18 cellular contexts compared by ENCODE assay signal in the genomic region with DNA sequence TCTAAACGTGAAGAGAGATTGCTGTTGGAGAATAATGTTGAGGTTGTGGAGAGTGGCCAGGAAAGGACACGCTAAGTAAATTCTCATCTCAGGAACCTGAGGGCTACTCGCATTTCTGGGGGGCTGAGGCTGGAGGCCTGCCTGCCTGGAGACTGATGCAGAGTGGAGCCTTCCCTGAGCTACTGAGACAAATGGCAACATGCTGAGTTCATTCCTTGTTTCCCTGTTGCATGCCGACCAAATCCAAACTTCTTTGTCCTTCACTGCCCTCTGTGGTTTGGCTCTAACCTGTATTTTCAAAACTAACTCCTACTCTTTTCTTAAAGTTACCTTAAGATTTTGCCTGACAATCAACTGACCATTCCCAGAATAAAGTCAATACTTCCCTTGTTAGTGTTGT.
DNase-seq lines count a peak whose midpoint lies in the region; ATAC-seq and TF ChIP-seq lines count a peak whose summit lies in the region.
"Had no signal": no experiment of that assay in that cellular context is flagged by ENCODE, and none has a peak within 500 bp of the region (broad histone marks: within the 10 kb centered on the region; RNA-seq: fewer than 3 reads in every experiment).

No MANE protein-coding gene starts in this region.

- H2BK120ac ChIP-seq in mesendoderm (ENCODE audit: low read depth, low read length) = no peak overlapping the region

- H3K27ac Mint-ChIP-seq in endodermal cell = no peak overlapping the region
- no peak overlapping the region for H3K27ac Mint-ChIP-seq in naive thymus-derived CD8-positive, alpha-beta T cell
- H3K27ac Mint-ChIP-seq: CD8-positive, alpha-beta memory T cell had no signal

- no peak overlapping the region for H3K4ac ChIP-seq in mesendoderm (ENCODE audit: low read depth, low read length)

- H3K4me1 ChIP-seq in PC-9 (replicated peaks; ENCODE audit: insufficient read depth) (no peaks in the 10 kb centered on the region), endodermal cell (ENCODE audit: control insufficient read depth, insufficient read depth, low read length) (no peaks in the 10 kb centered on the region), mesendoderm (ENCODE audit: control insufficient read depth, low read depth, low read length) (peaks cover 2% of the 10 kb centered on the region)
- H3K4me1 ChIP-seq: BLaER1, Caco-2 had no signal

- POLR2A ChIA-PET in PC-9 (lab: Charles Lee; ENCODE audit: unreplicated experiment) = no interaction called here
- POLR2A ChIA-PET in naive thymus-derived CD8-positive, alpha-beta T cell (lab: Charles Lee) = no interaction called here

- H3K36me3 ChIP-seq in H7 (replicated peaks; ENCODE audit: control insufficient read depth, insufficient read depth, low read length) (no peaks in the 10 kb centered on the region), PC-9 (ENCODE audit: low read depth) (no peaks in the 10 kb centered on the region), endodermal cell (ENCODE audit: control insufficient read depth, insufficient read depth, low read length) (no peaks in the 10 kb centered on the region), mesendoderm (ENCODE audit: control insufficient read depth, insufficient read depth, low read length) (no peaks in the 10 kb centered on the region)
- H3K36me3 ChIP-seq: BLaER1 had no signal

- no peak overlapping the region for H2BK15ac ChIP-seq in mesendoderm (replicated peaks; ENCODE audit: low read depth)

- peaks cover 14% of the 10 kb centered on the region for H3K4me1 Mint-ChIP-seq in endodermal cell
- no peaks in the 10 kb centered on the region for H3K4me1 Mint-ChIP-seq in naive thymus-derived CD8-positive, alpha-beta T cell
- H3K4me1 Mint-ChIP-seq: CD8-positive, alpha-beta memory T cell had no signal

- no peak overlapping the region for H4K8ac ChIP-seq in mesendoderm (ENCODE audit: low read depth, low read length)

- H3K9ac ChIP-seq in endodermal cell (ENCODE audit: extremely low read depth, low read length, poor library complexity, severe bottlenecking) (no peak overlapping the region), mesendoderm (ENCODE audit: low read length) (no peak overlapping the region)
- H3K9ac ChIP-seq: BLaER1 had no signal

- DNase-seq in H7 = peak; percentile 4
- DNase-seq in PC-9 = no peak
- peak; percentile 66 for DNase-seq in endodermal cell
- peak; percentile 73 for DNase-seq in mesendoderm
- DNase-seq in naive thymus-derived CD8-positive, alpha-beta T cell = no peak
- DNase-seq in dermis blood vessel endothelial cell = no peak
- DNase-seq: 8988T; AML-193; Caco-2; CD8-positive, alpha-beta memory T cell; DMS53; GF-D8; IMR-90 had no signal

- no peak overlapping the region for H3K4me3 Mint-ChIP-seq in endodermal cell
- no peak overlapping the region for H3K4me3 Mint-ChIP-seq in naive thymus-derived CD8-positive, alpha-beta T cell
- H3K4me3 Mint-ChIP-seq: CD8-positive, alpha-beta memory T cell had no signal

- CTCF ChIA-PET in PC-9 (lab: Charles Lee) = no interaction called here

- peaks cover 17% of the 10 kb centered on the region for H3K27me3 Mint-ChIP-seq in endodermal cell (ENCODE audit: insufficient read depth)
- H3K27me3 Mint-ChIP-seq in naive thymus-derived CD8-positive, alpha-beta T cell = peaks cover 0 to 2% (median 0%) of the 10 kb centered on the region in 5 donors
- H3K27me3 Mint-ChIP-seq: CD8-positive, alpha-beta memory T cell had no signal

- H3K18ac ChIP-seq in mesendoderm (ENCODE audit: low read length) = no peak overlapping the region

- no peaks in the 10 kb centered on the region for H3F3A ChIP-seq in PC-9 (ENCODE audit: insufficient read depth, low read depth)

- H3K9me2 ChIP-seq in PC-9 (ENCODE audit: insufficient read depth) = no peaks in the 10 kb centered on the region

- no peaks in the 10 kb centered on the region for H3K79me1 ChIP-seq in mesendoderm (ENCODE audit: low read length)

- no peaks in the 10 kb centered on the region for H3K36me3 Mint-ChIP-seq in endodermal cell (ENCODE audit: low read depth)
- H3K36me3 Mint-ChIP-seq in naive thymus-derived CD8-positive, alpha-beta T cell = no peaks in the 10 kb centered on the region
- H3K36me3 Mint-ChIP-seq: CD8-positive, alpha-beta memory T cell had no signal

- H4K5ac ChIP-seq in mesendoderm (ENCODE audit: low read length) = no peak overlapping the region

- H3K79me2 ChIP-seq in PC-9 (ENCODE audit: low read depth) (no peaks in the 10 kb centered on the region), mesendoderm (ENCODE audit: control insufficient read depth, insufficient read depth, low read length) (no peaks in the 10 kb centered on the region)

- ATAC-seq in GM21360 (IDR thresholded peaks at IDR 0.05; ENCODE audit: unreplicated experiment) = no peak
- no peak for ATAC-seq in naive thymus-derived CD8-positive, alpha-beta T cell
- ATAC-seq in HG03442 (IDR thresholded peaks at IDR 0.05; ENCODE audit: unreplicated experiment) = no peak
- ATAC-seq: HCT116 had no signal

- intact Hi-C loops in PC-9 (cut with micrococcal nuclease; ENCODE audit: unreplicated experiment) = no loop called here

- 43 to 66% methylated on average over 3 to 4 of the region's 4 CpGs for WGBS in endodermal cell (ENCODE audit: insufficient coverage in 1 of 2, insufficient read length in 1 of 2), 2 experiments
- WGBS in mesendoderm (ENCODE audit: extremely low coverage, insufficient coverage, low lambda C conversion rate) = no CpG with 5 or more reads among the region's 4 CpGs

- no peak overlapping the region for H3K56ac ChIP-seq in mesendoderm (ENCODE audit: low read length)

- no peaks in the 10 kb centered on the region for H3K9me3 Mint-ChIP-seq in endodermal cell
- H3K9me3 Mint-ChIP-seq in naive thymus-derived CD8-positive, alpha-beta T cell = peaks cover 0 to 4% (median 0%) of the 10 kb centered on the region in 9 donors

- H2AFZ ChIP-seq in PC-9 = no peak overlapping the region

- no peak overlapping the region for H2BK5ac ChIP-seq in mesendoderm (ENCODE audit: low read length)

- H3K4me3 ChIP-seq in H7 (ENCODE audit: insufficient read depth, low read depth, low read length) (no peak overlapping the region), PC-9 (no peak overlapping the region), endodermal cell (ENCODE audit: low read length) (no peak overlapping the region), mesendoderm (ENCODE audit: low read length) (no peak overlapping the region)
- H3K4me3 ChIP-seq: BLaER1 had no signal

- H4K20me1 ChIP-seq in PC-9 (ENCODE audit: insufficient read depth) = no peaks in the 10 kb centered on the region
- H4K20me1 ChIP-seq: BLaER1 had no signal

- H3K4me2 ChIP-seq in PC-9 (0 out of 2 replicates have a peak overlapping the region, but pooled peaks have one; percentile 4), mesendoderm (ENCODE audit: low read length) (no peak overlapping the region)
- H3K4me2 ChIP-seq: BLaER1 had no signal

- H3K27me3 ChIP-seq in H7 (ENCODE audit: control insufficient read depth, insufficient read depth, low read length) (no peaks in the 10 kb centered on the region), PC-9 (ENCODE audit: insufficient read depth, low read depth) (no peaks in the 10 kb centered on the region), endodermal cell (ENCODE audit: control insufficient read depth, insufficient read depth, low read length, poor library complexity, severe bottlenecking) (peaks cover 25% of the 10 kb centered on the region), mesendoderm (ENCODE audit: insufficient read depth, low read length, poor library complexity) (no peaks in the 10 kb centered on the region)
- H3K27me3 ChIP-seq: BLaER1 had no signal

- no peak overlapping the region for H3K23ac ChIP-seq in mesendoderm (ENCODE audit: low read length)

- no peak overlapping the region for H2AK5ac ChIP-seq in mesendoderm (ENCODE audit: low read length)

- H3K9me3 ChIP-seq in PC-9 (ENCODE audit: insufficient read depth, low read depth) = no peaks in the 10 kb centered on the region
- peaks cover 49% of the 10 kb centered on the region for H3K9me3 ChIP-seq in endodermal cell (ENCODE audit: control insufficient read depth, low read length)
- H3K9me3 ChIP-seq: BLaER1, Caco-2 had no signal

- H3K27ac ChIP-seq in PC-9 (no peak overlapping the region), endodermal cell (ENCODE audit: low read depth, low read length) (no peak overlapping the region), mesendoderm (ENCODE audit: low read depth, low read length) (no peak overlapping the region)
- H3K27ac ChIP-seq: BLaER1, HL-60 had no signal

- BruUV-seq in PC-9 (replicated peaks; lab: Mats Ljungman, UMichigan) = no TSS peak

- TF ChIP-seq CTCF in PC-9 (conservative IDR thresholded peaks at IDR 0.05) (no peak), endodermal cell (conservative IDR thresholded peaks at IDR 0.05) (peak; percentile 59)

Comparison
In these comparisons a context has a peak if more than half of its experiments do, and no peak if none do; other contexts are left out.
1. DNase-seq: peak in H7 (single experiment), endodermal cell (single experiment) and mesendoderm (single experiment); none in PC-9 (0 of 2), naive thymus-derived CD8-positive, alpha-beta T cell (0 of 10) and dermis blood vessel endothelial cell (single experiment).